21 cellular contexts compared by ENCODE assay signal in genomic region chr1:207971511-207972224, GRCh38.
DNase-seq lines count a peak whose midpoint lies in the region; ATAC-seq and TF ChIP-seq lines count a peak whose summit lies in the region.
"Had no signal": no experiment of that assay in that cellular context is flagged by ENCODE, and none has a peak within 500 bp of the region (broad histone marks: within the 10 kb centered on the region; RNA-seq: fewer than 3 reads in every experiment).

No MANE protein-coding gene starts in this region.

- peak overlapping the region; percentile 25 to 93 (median 59) for H3K27ac Mint-ChIP-seq in brain
- peak overlapping the region; percentile 30 to 86 (median 79) for H3K27ac Mint-ChIP-seq in nephron
- H3K27ac Mint-ChIP-seq: CD4-positive, alpha-beta memory T cell had no signal

- H3K4me1 Mint-ChIP-seq in brain: peaks cover 45% of the 10 kb centered on the region
- H3K4me1 Mint-ChIP-seq in nephron: peaks cover 40% of the 10 kb centered on the region
- H3K4me1 Mint-ChIP-seq: CD4-positive, alpha-beta memory T cell had no signal

- H3K36me3 Mint-ChIP-seq in brain (no peaks in the 10 kb centered on the region), nephron (ENCODE audit: low read depth) (no peaks in the 10 kb centered on the region)
- H3K36me3 Mint-ChIP-seq: CD4-positive, alpha-beta memory T cell had no signal

- TF ChIP-seq CTCF in brain (conservative IDR thresholded peaks at IDR 0.05) (no peak), nephron (IDR thresholded peaks at IDR 0.05; ENCODE audit: unreplicated experiment in 3 of 3) (no peak)

- H3K9me3 Mint-ChIP-seq in brain (peaks cover 0 to 5% (median 0%) of the 10 kb centered on the region in 5 experiments), nephron (no peaks in the 10 kb centered on the region)
- H3K9me3 Mint-ChIP-seq: CD4-positive, alpha-beta memory T cell had no signal

- H3K27me3 Mint-ChIP-seq in brain (peaks cover 10% of the 10 kb centered on the region), nephron (ENCODE audit: low read depth) (peaks cover 9% of the 10 kb centered on the region)

- DNase-seq in NCI-H1417 (lab: John Stamatoyannopoulos, UW) (peak in 2 of 3 experiments; percentile 12 to 44), NCI-H1417 treated with DMSO at 0.1 percent for 48 hours (lab: John Stamatoyannopoulos, UW) (no peak), NCI-H1694 treated with DMSO at 0.1 percent for 48 hours (lab: John Stamatoyannopoulos, UW) (peak; percentile 42), middle frontal gyrus (ENCODE audit: extremely low spot score, low spot score) (no peak)
- DNase-seq: Caco-2; CD4-positive, alpha-beta memory T cell; DND-41; GM23248; MM.1S; NCI-H1048; NCI-H1436 treated with DMSO at 0.1 percent for 48 hours; NCI-H2029 treated with DMSO at 0.1 percent for 48 hours; NCI-H774; PC-3; RPMI8226; SHP77 had no signal

- H3K4me3 Mint-ChIP-seq in brain (peak overlapping the region in 3 of 5 experiments; percentile 26 to 43 (median 35)), nephron (peak overlapping the region in 2 of 3 experiments; percentile 3 to 18)
- H3K4me3 Mint-ChIP-seq: CD4-positive, alpha-beta memory T cell had no signal

- ATAC-seq in HG02840 (IDR thresholded peaks at IDR 0.05; ENCODE audit: low FRiP score, unreplicated experiment): no peak
- ATAC-seq in GM19467 (IDR thresholded peaks at IDR 0.05; ENCODE audit: unreplicated experiment): no peak
- ATAC-seq: K562, PC-3 had no signal

Comparison
In these comparisons a context has a peak if more than half of its experiments do, and no peak if none do; other contexts are left out.
1. DNase-seq: peak in NCI-H1417 (2 of 3) and NCI-H1694 treated with DMSO at 0.1 percent for 48 hours (single experiment); none in NCI-H1417 treated with DMSO at 0.1 percent for 48 hours (single experiment) and middle frontal gyrus (single experiment).